8 cellular contexts compared by ENCODE assay signal in genomic region chr1:67749844-67750689, GRCh38.
DNase-seq lines count a peak whose midpoint lies in the region; ATAC-seq and TF ChIP-seq lines count a peak whose summit lies in the region.

No MANE protein-coding gene starts in this region.

- H3K79me2 ChIP-seq in PC-9 (ENCODE audit: low read depth): peaks cover 27% of the 10 kb centered on the region
- peaks cover 6% of the 10 kb centered on the region for H3K79me2 ChIP-seq in parathyroid adenoma

- CTCF ChIA-PET in PC-9 (lab: Charles Lee): interaction anchor here (0.7 to 1.0 kb wide), 3 partner anchors 50 to 672 kb away, joined by 3 read pairs; no protein-coding TSS in a partner anchor

- no peaks in the 10 kb centered on the region for H3K9me2 ChIP-seq in PC-9 (ENCODE audit: insufficient read depth)

- peak overlapping the region; percentile 3; the same call in 1 of the 2 replicates for H2AFZ ChIP-seq in PC-9
- H2AFZ ChIP-seq in parathyroid adenoma: no peak overlapping the region

- no peak for DNase-seq in activated T-cell treated with anti-CD3 and anti-CD28 coated beads, Interleukin-2, amount 50 U/mL, for 72 hours
- DNase-seq in activated T-cell treated with anti-CD3 and anti-CD28 coated beads for 4 hours (no peak), PC-9 (peak; percentile 74 to 96), fibroblast of peridontal ligament (ENCODE audit: extremely low read depth) (peak; percentile 93), NOMO-1 (lab: John Stamatoyannopoulos, UW; ENCODE audit: unreplicated experiment in 2 of 2) (no peak), NCI-H524 treated with DMSO at 0.1 percent for 48 hours (lab: John Stamatoyannopoulos, UW) (no peak)
- no peak for DNase-seq in activated CD4-positive, alpha-beta T cell treated with anti-CD3 and anti-CD28 coated beads for 4 hours

- H3K4me3 ChIP-seq in PC-9: peak overlapping the region; percentile 42
- H3K4me3 ChIP-seq in parathyroid adenoma (ENCODE audit: low read depth, low read length): no peak overlapping the region

- H3K4me1 ChIP-seq in PC-9 (replicated peaks; ENCODE audit: insufficient read depth): peaks cover 58% of the 10 kb centered on the region
- H3K4me1 ChIP-seq in parathyroid adenoma: peaks cover 24% of the 10 kb centered on the region

- 0 out of 2 replicates have a peak, but pooled peaks have one; percentile 17 for TF ChIP-seq CTCF in PC-9 (conservative IDR thresholded peaks at IDR 0.05)
- no peak for TF ChIP-seq CTCF in parathyroid adenoma (IDR thresholded peaks at IDR 0.05)

- peaks cover 34% of the 10 kb centered on the region for H3K27me3 Mint-ChIP-seq in activated T-cell treated with anti-CD3 and anti-CD28 coated beads, Interleukin-2, amount 50 U/mL, for 72 hours (ENCODE audit: low read depth)

- peaks cover 3% of the 10 kb centered on the region; the same call in 1 of the 2 replicates for H3K36me3 ChIP-seq in PC-9 (ENCODE audit: low read depth)
- H3K36me3 ChIP-seq in parathyroid adenoma (ENCODE audit: control insufficient read depth, insufficient read depth, low read length): no peaks in the 10 kb centered on the region

- peaks cover 50% of the 10 kb centered on the region for H3K4me1 Mint-ChIP-seq in activated T-cell treated with anti-CD3 and anti-CD28 coated beads, Interleukin-2, amount 50 U/mL, for 72 hours (ENCODE audit: low read depth)

- H3K9me3 ChIP-seq in PC-9 (ENCODE audit: insufficient read depth, low read depth) (no peaks in the 10 kb centered on the region), parathyroid adenoma (ENCODE audit: control insufficient read depth, low read length) (no peaks in the 10 kb centered on the region)

- peak overlapping the region; percentile 68 for H3K4me2 ChIP-seq in PC-9
- peak overlapping the region; percentile 25 for H3K4me2 ChIP-seq in parathyroid adenoma (ENCODE audit: low read length)

- H3F3A ChIP-seq in PC-9 (ENCODE audit: insufficient read depth, low read depth): peaks cover 36% of the 10 kb centered on the region

- H3K9ac ChIP-seq in parathyroid adenoma: no peak overlapping the region

- no peaks in the 10 kb centered on the region for H3K27me3 ChIP-seq in PC-9 (ENCODE audit: insufficient read depth, low read depth)
- no peaks in the 10 kb centered on the region for H3K27me3 ChIP-seq in parathyroid adenoma (ENCODE audit: control insufficient read depth, insufficient read depth, low read length)

- ATAC-seq in activated T-cell treated with anti-CD3 and anti-CD28 coated beads, Interleukin-2, amount 50 U/mL, for 72 hours (replicated peaks in 1 of 2): peak; percentile 42 to 69

- POLR2A ChIA-PET in PC-9 (lab: Charles Lee; ENCODE audit: unreplicated experiment): interaction anchor here (0.5 to 0.7 kb wide), 3 partner anchors 49 to 210 kb away, joined by 3 to 7 read pairs (median 3); no protein-coding TSS in a partner anchor

- no peak overlapping the region for H3K27ac Mint-ChIP-seq in activated T-cell treated with anti-CD3 and anti-CD28 coated beads, Interleukin-2, amount 50 U/mL, for 72 hours

- intact Hi-C loops in PC-9 (cut with micrococcal nuclease; ENCODE audit: unreplicated experiment): loop anchor here (1.0 to 10.0 kb wide), 5 partner anchors 14 to 375 kb away; no protein-coding TSS in a partner anchor

- no peak overlapping the region for H3K4me3 Mint-ChIP-seq in activated T-cell treated with anti-CD3 and anti-CD28 coated beads, Interleukin-2, amount 50 U/mL, for 72 hours

- H3K36me3 Mint-ChIP-seq in activated T-cell treated with anti-CD3 and anti-CD28 coated beads, Interleukin-2, amount 50 U/mL, for 72 hours (ENCODE audit: insufficient read depth in 2 of 2): no peaks in the 10 kb centered on the region

- H4K20me1 ChIP-seq in PC-9 (ENCODE audit: insufficient read depth): no peaks in the 10 kb centered on the region

- H3K9me3 Mint-ChIP-seq in activated T-cell treated with anti-CD3 and anti-CD28 coated beads, Interleukin-2, amount 50 U/mL, for 72 hours: no peaks in the 10 kb centered on the region

- H3K27ac ChIP-seq in PC-9 (peak overlapping the region; percentile 91), parathyroid adenoma (peak overlapping the region; percentile 77)

- BruUV-seq in PC-9 (replicated peaks; lab: Mats Ljungman, UMichigan): TSS peak; percentile 85

Comparison
In these comparisons a context has a peak if more than half of its experiments do, and no peak if none do; other contexts are left out.
1. DNase-seq: peak in PC-9 (2 of 2) and fibroblast of peridontal ligament (single experiment); none in activated T-cell treated with anti-CD3 and anti-CD28 coated beads, Interleukin-2, amount 50 U/mL, for 72 hours (0 of 2), activated T-cell treated with anti-CD3 and anti-CD28 coated beads for 4 hours (single experiment), NOMO-1 (0 of 2), activated CD4-positive, alpha-beta T cell treated with anti-CD3 and anti-CD28 coated beads for 4 hours (0 of 2) and NCI-H524 treated with DMSO at 0.1 percent for 48 hours (single experiment).